Comparison of ENCODE assay signal across 1 cellular context in genomic region chr20:34363062-34364012, GRCh38.
TF ChIP-seq lines count a peak whose summit lies in the region.

TSS of gene ITCH (plus strand) at chr20:34363273. CDS start at chr20:34393812, 30,539 bp downstream.

TF ChIP-seq in HepG2, 621 proteins besides CTCF, POLR2A, EP300 and RAD21 (continued from another document and continues in another):
- TF ChIP-seq ZBTB10 (CRISPR knock-in tag; IDR thresholded peaks at IDR 0.05; ENCODE audit: borderline replicate concordance): no peak
- peak; percentile 25 for TF ChIP-seq ZNF674 (CRISPR knock-in tag; IDR thresholded peaks at IDR 0.05; ENCODE audit: low read depth)
- TF ChIP-seq, protein P1, sequence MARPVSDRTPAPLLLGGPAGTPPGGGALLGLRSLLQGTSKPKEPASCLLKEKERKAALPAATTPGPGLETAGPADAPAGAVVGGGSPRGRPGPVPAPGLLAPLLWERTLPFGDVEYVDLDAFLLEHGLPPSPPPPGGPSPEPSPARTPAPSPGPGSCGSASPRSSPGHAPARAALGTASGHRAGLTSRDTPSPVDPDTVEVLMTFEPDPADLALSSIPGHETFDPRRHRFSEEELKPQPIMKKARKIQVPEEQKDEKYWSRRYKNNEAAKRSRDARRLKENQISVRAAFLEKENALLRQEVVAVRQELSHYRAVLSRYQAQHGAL (CRISPR knock-in tag; IDR thresholded peaks at IDR 0.05; ENCODE audit: not compliant biosample characterization): peak; percentile 58
- no peak for TF ChIP-seq ZNF75D (CRISPR knock-in tag; IDR thresholded peaks at IDR 0.05; ENCODE audit: borderline replicate concordance)
- peak; percentile 84; the same call in 1 of the 2 replicates for TF ChIP-seq AHR (CRISPR knock-in tag; IDR thresholded peaks at IDR 0.05)
- TF ChIP-seq CBFB (CRISPR knock-in tag; IDR thresholded peaks at IDR 0.05): peak; percentile 71
- peak; percentile 62; the same call in 1 of the 2 replicates for TF ChIP-seq ZBTB38 (CRISPR knock-in tag; IDR thresholded peaks at IDR 0.05)
- peak; percentile 24; the same call in 1 of the 2 replicates for TF ChIP-seq NCOR1 (IDR thresholded peaks at IDR 0.05; ENCODE audit: borderline replicate concordance, low read length)
- peak; percentile 87 for TF ChIP-seq DZIP1 (CRISPR knock-in tag; IDR thresholded peaks at IDR 0.05)
- peak; percentile 71; the same call in 1 of the 2 replicates for TF ChIP-seq KLF12 (CRISPR knock-in tag; IDR thresholded peaks at IDR 0.05; ENCODE audit: borderline replicate concordance)
- TF ChIP-seq ZNF629 (CRISPR knock-in tag; conservative IDR thresholded peaks at IDR 0.05): no peak
- no peak for TF ChIP-seq DPF2 (CRISPR knock-in tag; IDR thresholded peaks at IDR 0.05; ENCODE audit: borderline replicate concordance, low read depth)
- peak; percentile 25; the same call in 1 of the 2 replicates for TF ChIP-seq ZNF33B (CRISPR knock-in tag; IDR thresholded peaks at IDR 0.05)
- 0 out of 2 replicates have a peak, but pooled peaks have one; percentile 63 for TF ChIP-seq HDAC2 (CRISPR knock-in tag; IDR thresholded peaks at IDR 0.05)
- peak; percentile 10; the same call in 1 of the 2 replicates for TF ChIP-seq PBX3 (CRISPR knock-in tag; IDR thresholded peaks at IDR 0.05; ENCODE audit: borderline replicate concordance)
- TF ChIP-seq, protein P2, sequence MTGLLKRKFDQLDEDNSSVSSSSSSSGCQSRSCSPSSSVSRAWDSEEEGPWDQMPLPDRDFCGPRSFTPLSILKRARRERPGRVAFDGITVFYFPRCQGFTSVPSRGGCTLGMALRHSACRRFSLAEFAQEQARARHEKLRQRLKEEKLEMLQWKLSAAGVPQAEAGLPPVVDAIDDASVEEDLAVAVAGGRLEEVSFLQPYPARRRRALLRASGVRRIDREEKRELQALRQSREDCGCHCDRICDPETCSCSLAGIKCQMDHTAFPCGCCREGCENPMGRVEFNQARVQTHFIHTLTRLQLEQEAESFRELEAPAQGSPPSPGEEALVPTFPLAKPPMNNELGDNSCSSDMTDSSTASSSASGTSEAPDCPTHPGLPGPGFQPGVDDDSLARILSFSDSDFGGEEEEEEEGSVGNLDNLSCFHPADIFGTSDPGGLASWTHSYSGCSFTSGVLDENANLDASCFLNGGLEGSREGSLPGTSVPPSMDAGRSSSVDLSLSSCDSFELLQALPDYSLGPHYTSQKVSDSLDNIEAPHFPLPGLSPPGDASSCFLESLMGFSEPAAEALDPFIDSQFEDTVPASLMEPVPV (CRISPR knock-in tag; IDR thresholded peaks at IDR 0.05): peak; percentile 81
- peak; percentile 67; the same call in 1 of the 2 replicates for TF ChIP-seq TEF (CRISPR knock-in tag; IDR thresholded peaks at IDR 0.05)
- TF ChIP-seq SMAD3 (CRISPR knock-in tag; IDR thresholded peaks at IDR 0.05): peak; percentile 84
- TF ChIP-seq MBD4 (IDR thresholded peaks at IDR 0.05; ENCODE audit: borderline replicate concordance, low read length): no peak
- TF ChIP-seq, protein P3, sequence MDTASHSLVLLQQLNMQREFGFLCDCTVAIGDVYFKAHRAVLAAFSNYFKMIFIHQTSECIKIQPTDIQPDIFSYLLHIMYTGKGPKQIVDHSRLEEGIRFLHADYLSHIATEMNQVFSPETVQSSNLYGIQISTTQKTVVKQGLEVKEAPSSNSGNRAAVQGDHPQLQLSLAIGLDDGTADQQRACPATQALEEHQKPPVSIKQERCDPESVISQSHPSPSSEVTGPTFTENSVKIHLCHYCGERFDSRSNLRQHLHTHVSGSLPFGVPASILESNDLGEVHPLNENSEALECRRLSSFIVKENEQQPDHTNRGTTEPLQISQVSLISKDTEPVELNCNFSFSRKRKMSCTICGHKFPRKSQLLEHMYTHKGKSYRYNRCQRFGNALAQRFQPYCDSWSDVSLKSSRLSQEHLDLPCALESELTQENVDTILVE (CRISPR knock-in tag; IDR thresholded peaks at IDR 0.05): peak; percentile 89
- TF ChIP-seq HDAC1 (CRISPR knock-in tag; IDR thresholded peaks at IDR 0.05): peak; percentile 55; the same call in 1 of the 2 replicates
- peak; percentile 83; the same call in 1 of the 2 replicates for TF ChIP-seq ZNF33A (CRISPR knock-in tag; IDR thresholded peaks at IDR 0.05; ENCODE audit: borderline replicate concordance)
- TF ChIP-seq TFDP2 (CRISPR knock-in tag; IDR thresholded peaks at IDR 0.05): peak; percentile 60
- peak; percentile 82 for TF ChIP-seq ZNF317 (CRISPR knock-in tag; IDR thresholded peaks at IDR 0.05)
- peak; percentile 89; the same call in 1 of the 2 replicates for TF ChIP-seq ZNF333 (CRISPR knock-in tag; IDR thresholded peaks at IDR 0.05; ENCODE audit: borderline replicate concordance)
- peak; percentile 29; the same call in 1 of the 2 replicates for TF ChIP-seq ZNF335 (CRISPR knock-in tag; IDR thresholded peaks at IDR 0.05)
- peak; percentile 90; the same call in 1 of the 2 replicates for TF ChIP-seq KLF11 (CRISPR knock-in tag; IDR thresholded peaks at IDR 0.05)
- peak; percentile 86 for TF ChIP-seq ZNF501 (CRISPR knock-in tag; IDR thresholded peaks at IDR 0.05)
- TF ChIP-seq, protein P4, sequence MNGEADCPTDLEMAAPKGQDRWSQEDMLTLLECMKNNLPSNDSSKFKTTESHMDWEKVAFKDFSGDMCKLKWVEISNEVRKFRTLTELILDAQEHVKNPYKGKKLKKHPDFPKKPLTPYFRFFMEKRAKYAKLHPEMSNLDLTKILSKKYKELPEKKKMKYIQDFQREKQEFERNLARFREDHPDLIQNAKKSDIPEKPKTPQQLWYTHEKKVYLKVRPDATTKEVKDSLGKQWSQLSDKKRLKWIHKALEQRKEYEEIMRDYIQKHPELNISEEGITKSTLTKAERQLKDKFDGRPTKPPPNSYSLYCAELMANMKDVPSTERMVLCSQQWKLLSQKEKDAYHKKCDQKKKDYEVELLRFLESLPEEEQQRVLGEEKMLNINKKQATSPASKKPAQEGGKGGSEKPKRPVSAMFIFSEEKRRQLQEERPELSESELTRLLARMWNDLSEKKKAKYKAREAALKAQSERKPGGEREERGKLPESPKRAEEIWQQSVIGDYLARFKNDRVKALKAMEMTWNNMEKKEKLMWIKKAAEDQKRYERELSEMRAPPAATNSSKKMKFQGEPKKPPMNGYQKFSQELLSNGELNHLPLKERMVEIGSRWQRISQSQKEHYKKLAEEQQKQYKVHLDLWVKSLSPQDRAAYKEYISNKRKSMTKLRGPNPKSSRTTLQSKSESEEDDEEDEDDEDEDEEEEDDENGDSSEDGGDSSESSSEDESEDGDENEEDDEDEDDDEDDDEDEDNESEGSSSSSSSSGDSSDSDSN (CRISPR knock-in tag; IDR thresholded peaks at IDR 0.05): peak; percentile 86
- TF ChIP-seq ZNF205 (CRISPR knock-in tag; IDR thresholded peaks at IDR 0.05): peak; percentile 74; the same call in 1 of the 2 replicates
- peak; percentile 74; the same call in 1 of the 2 replicates for TF ChIP-seq RXRB (CRISPR knock-in tag; IDR thresholded peaks at IDR 0.05; ENCODE audit: borderline replicate concordance)
- TF ChIP-seq ZNF367 (CRISPR knock-in tag; IDR thresholded peaks at IDR 0.05; ENCODE audit: borderline replicate concordance): peak; percentile 14; the same call in 1 of the 2 replicates
- TF ChIP-seq ZNF362 (CRISPR knock-in tag; IDR thresholded peaks at IDR 0.05; ENCODE audit: borderline replicate concordance): peak; percentile 88; the same call in 1 of the 2 replicates
- peak; percentile 97 for TF ChIP-seq RBFOX2 (IDR thresholded peaks at IDR 0.05; ENCODE audit: low read depth, low read length)
- TF ChIP-seq TOE1 (CRISPR knock-in tag; IDR thresholded peaks at IDR 0.05): 0 out of 2 replicates have a peak, but pooled peaks have one; percentile 25
- peak; percentile 55; the same call in 1 of the 2 replicates for TF ChIP-seq ZSCAN22 (CRISPR knock-in tag; IDR thresholded peaks at IDR 0.05)
- peak; percentile 19; the same call in 1 of the 2 replicates for TF ChIP-seq CEBPG (CRISPR knock-in tag; IDR thresholded peaks at IDR 0.05)
- peak; percentile 31; the same call in 1 of the 2 replicates for TF ChIP-seq ZNF354B (CRISPR knock-in tag; IDR thresholded peaks at IDR 0.05)
